In genomic region chrX:2645563-2645962, GRCh38 we compare ENCODE assay signal across 22 cellular contexts.
"Had no signal": no experiment of that assay in that cellular context is flagged by ENCODE, and none has a peak within 500 bp of the region (broad histone marks: within the 10 kb centered on the region; RNA-seq: fewer than 3 reads in every experiment).

No MANE protein-coding gene starts in this region.

- H3K27ac Mint-ChIP-seq: dendritic cell treated with granulocyte-macrophage colony-stimulating factor and Interleukin-4, amounts not matched to agents 40 ng/mL and 50 ng/mL, for 4 days; memory B cell; neural progenitor cell; type B pancreatic cell had no signal

- H2AFZ ChIP-seq: neural progenitor cell had no signal

- H3K4me1 Mint-ChIP-seq: neural progenitor cell had no signal

- H3K9me3 Mint-ChIP-seq: dendritic cell treated with granulocyte-macrophage colony-stimulating factor and Interleukin-4, amounts not matched to agents 40 ng/mL and 50 ng/mL, for 4 days; natural killer cell; neural progenitor cell; stimulated activated effector memory CD8-positive, alpha-beta T cell treated with anti-CD3 and anti-CD28 coated beads, Interleukin-12 subunit alpha, Interleukin-12 subunit beta, amount 100 ng/mL, for 72 hours; type B pancreatic cell had no signal

- H3K9me3 ChIP-seq: esophagus squamous epithelium, ovary, psoas muscle, sigmoid colon, stomach, thyroid gland had no signal

- H3K4me1 ChIP-seq: esophagus squamous epithelium, neural progenitor cell, psoas muscle, sigmoid colon, stomach, thyroid gland had no signal

- H3K4me2 ChIP-seq: neural progenitor cell had no signal

- H3K27ac ChIP-seq: esophagus squamous epithelium, neural progenitor cell, ovary, psoas muscle, sigmoid colon, stomach, thyroid gland had no signal

- H3K9ac ChIP-seq: neural progenitor cell had no signal

- ATAC-seq: natural killer cell; psoas muscle; right cardiac atrium; stimulated activated effector memory CD8-positive, alpha-beta T cell treated with anti-CD3 and anti-CD28 coated beads, Interleukin-12 subunit alpha, Interleukin-12 subunit beta, amount 100 ng/mL, for 72 hours had no signal

- H3K4me3 Mint-ChIP-seq: dendritic cell treated with granulocyte-macrophage colony-stimulating factor and Interleukin-4, amounts not matched to agents 40 ng/mL and 50 ng/mL, for 4 days; memory B cell; natural killer cell; neural progenitor cell; stimulated activated effector memory CD8-positive, alpha-beta T cell treated with anti-CD3 and anti-CD28 coated beads, Interleukin-12 subunit alpha, Interleukin-12 subunit beta, amount 100 ng/mL, for 72 hours; type B pancreatic cell had no signal

- H3K36me3 Mint-ChIP-seq: natural killer cell had no signal

- H3K36me3 ChIP-seq: neural progenitor cell, ovary, thyroid gland had no signal

- H3K27me3 ChIP-seq: esophagus squamous epithelium, neural progenitor cell, ovary, sigmoid colon, stomach, thyroid gland had no signal

- H3K4me3 ChIP-seq: esophagus squamous epithelium, lung, neural progenitor cell, ovary, psoas muscle, sigmoid colon, stomach, thyroid gland had no signal

- H3K27me3 Mint-ChIP-seq: dendritic cell treated with granulocyte-macrophage colony-stimulating factor and Interleukin-4, amounts not matched to agents 40 ng/mL and 50 ng/mL, for 4 days; memory B cell; type B pancreatic cell had no signal

- DNase-seq: effector CD8-positive, alpha-beta T cell; erythroblast; esophagus squamous epithelium; hypothalamus; natural killer cell; nucleus accumbens; ovary; posterior cingulate gyrus; psoas muscle; right cardiac atrium; sigmoid colon; stimulated activated CD4-positive, alpha-beta T cell treated with anti-CD3 and anti-CD28 coated beads, Interleukin-2, amount 100 ng/mL, for 24 hours; stimulated activated CD4-positive, alpha-beta T cell treated with anti-CD3 and anti-CD28 coated beads, Interleukin-4, amount 100 ng/mL, for 24 hours; stimulated activated naive CD4-positive, alpha-beta T cell treated with Interleukin-2 at 50 U/mL for 16 hours; stomach; thyroid gland had no signal
